ENCODE assay signal across 8 cellular contexts in genomic region chr12:26113853-26114719, GRCh38. TPM values are rescaled to one million over a fixed set of nuclear protein-coding genes. Genes with fewer than 3 reads are reported as not detected.
DNase-seq lines count a peak whose midpoint lies in the region; ATAC-seq, FAIRE-seq and TF ChIP-seq lines count a peak whose summit lies in the region.

No MANE protein-coding gene starts in this region.

- H3K27me3 ChIP-seq in BE2C = peaks cover 4% of the 10 kb centered on the region
- no peaks in the 10 kb centered on the region for H3K27me3 ChIP-seq in endothelial cell of umbilical vein (ENCODE audit: control insufficient read depth in 2 of 2, insufficient read depth in 2 of 2, low read length in 2 of 2)

- H3K4me3 ChIP-seq in BE2C (ENCODE audit: low read depth, low read length) = peak overlapping the region; percentile 59
- peak overlapping the region; percentile 44 to 61 (median 53) for H3K4me3 ChIP-seq in endothelial cell of umbilical vein (replicated peaks in 1 of 3; ENCODE audit: insufficient read depth in 1 of 3, low read depth in 1 of 3, low read length in 3 of 3)

- H3K4me3 Mint-ChIP-seq in mesothelial cell of epicardium = peak overlapping the region; percentile 67

- no peaks in the 10 kb centered on the region for H3K9me3 Mint-ChIP-seq in mesothelial cell of epicardium

- peak overlapping the region; percentile 81 for H3K9ac ChIP-seq in endothelial cell of umbilical vein (replicated peaks; ENCODE audit: extremely low read depth, insufficient read depth, low read length)

- no peaks in the 10 kb centered on the region for H3K36me3 Mint-ChIP-seq in mesothelial cell of epicardium

- no peaks in the 10 kb centered on the region for H3K9me3 ChIP-seq in BE2C
- H3K9me3 ChIP-seq in endothelial cell of umbilical vein (replicated peaks; ENCODE audit: control insufficient read depth, insufficient read depth, low read length) = no peaks in the 10 kb centered on the region

- peak; percentile 16; the same call in 1 of the 2 replicates for TF ChIP-seq CTCF in BE2C (IDR thresholded peaks at IDR 0.05; ENCODE audit: low read depth, low read length)
- peak; percentile 27 to 28 for TF ChIP-seq CTCF in endothelial cell of umbilical vein (IDR thresholded peaks at IDR 0.05; ENCODE audit: extremely low read depth in 1 of 2, insufficient read depth in 1 of 2, low read depth in 1 of 2, low read length in 2 of 2)
- TF ChIP-seq CTCF in mesothelial cell of epicardium (IDR thresholded peaks at IDR 0.05; ENCODE audit: unreplicated experiment) = peak; percentile 21

- dilution Hi-C loops in endothelial cell of umbilical vein (cut with MboI; ENCODE audit: extremely low pct_ligation_motif_present, low sequenced_read_pairs) = no loop called here

- ATAC-seq in GM18909 (IDR thresholded peaks at IDR 0.05; ENCODE audit: poor library complexity, unreplicated experiment) (peak; percentile 68), HG03159 (IDR thresholded peaks at IDR 0.05; ENCODE audit: unreplicated experiment) (peak; percentile 70)

- peak overlapping the region; percentile 77 for H2AFZ ChIP-seq in endothelial cell of umbilical vein (ENCODE audit: low read depth, low read length)

- no peak for FAIRE-seq in endothelial cell of umbilical vein (lab: Jason Lieb, UNC)

- H3K27ac Mint-ChIP-seq in mesothelial cell of epicardium = peak overlapping the region; percentile 94

- H3K27me3 Mint-ChIP-seq in mesothelial cell of epicardium (ENCODE audit: low read depth) = no peaks in the 10 kb centered on the region

- H3K36me3 ChIP-seq in BE2C = no peaks in the 10 kb centered on the region
- H3K36me3 ChIP-seq in endothelial cell of umbilical vein (ENCODE audit: control insufficient read depth in 2 of 2, extremely low read depth in 1 of 2, insufficient read depth in 2 of 2, low read length in 2 of 2) = no peaks in the 10 kb centered on the region

- no peak for TF ChIP-seq POLR2A in endothelial cell of umbilical vein (IDR thresholded peaks at IDR 0.05; ENCODE audit: low read depth, low read length)

- H3K4me1 Mint-ChIP-seq in mesothelial cell of epicardium = peaks cover 55% of the 10 kb centered on the region

- no peaks in the 10 kb centered on the region for H3K79me2 ChIP-seq in endothelial cell of umbilical vein (ENCODE audit: control insufficient read depth, insufficient read depth, low read length)

- POLR2A ChIA-PET in endothelial cell of umbilical vein (lab: Charles Lee) = interaction anchor here (1.4 kb wide), 1 partner anchor 9 kb away, joined by 6 read pairs; no protein-coding TSS in a partner anchor

- peak overlapping the region; percentile 82 for H3K4me2 ChIP-seq in endothelial cell of umbilical vein (ENCODE audit: insufficient read depth, low read length)

- BruUV-seq in endothelial cell of umbilical vein (replicated peaks; lab: Mats Ljungman, UMichigan) = TSS peak; percentile 69

- H3K4me1 ChIP-seq in BE2C = peaks cover 3% of the 10 kb centered on the region; the same call in 1 of the 2 replicates
- peaks cover 13% of the 10 kb centered on the region for H3K4me1 ChIP-seq in endothelial cell of umbilical vein (ENCODE audit: control insufficient read depth, extremely low read depth, insufficient read depth, low read length)

- no peaks in the 10 kb centered on the region for H4K20me1 ChIP-seq in endothelial cell of umbilical vein (replicated peaks; ENCODE audit: control insufficient read depth, extremely low read depth, insufficient read depth, low read length)

- intact Hi-C loops in endothelial cell of umbilical vein (cut with micrococcal nuclease) = loop anchor here (2.0 kb wide), 1 partner anchor 535 kb away; no protein-coding TSS in a partner anchor

- peak overlapping the region; percentile 65 for H3K27ac ChIP-seq in endothelial cell of umbilical vein (ENCODE audit: insufficient read depth, low read depth, low read length)

- H3K9me1 ChIP-seq in endothelial cell of umbilical vein (replicated peaks; ENCODE audit: control insufficient read depth, extremely low read depth, insufficient read depth, low read length) = no peaks in the 10 kb centered on the region

- CTCF ChIA-PET in endothelial cell of umbilical vein (lab: Charles Lee) = interaction anchor here (0.7 to 2.5 kb wide), 6 partner anchors 9 to 588 kb away, joined by 3 to 7 read pairs (median 4); no protein-coding TSS in a partner anchor

- peak; percentile 86 for DNase-seq in BE2C
- DNase-seq in NCI-H82 (lab: John Stamatoyannopoulos, UW) = peak; percentile 91
- DNase-seq in activated CD8-positive, alpha-beta memory T cell treated with anti-CD3 and anti-CD28 coated beads, Interleukin-2, amount 50 U/mL, for 48 hours = peak; percentile 84
- DNase-seq in endothelial cell of umbilical vein (ENCODE audit: low read depth, low spot score) = peak; percentile 95
- DNase-seq in mesothelial cell of epicardium (ENCODE audit: low spot score in 2 of 2, unreplicated experiment in 2 of 2) = peak; percentile 77 to 80
- DNase-seq in stimulated activated CD8-positive, alpha-beta memory T cell treated with anti-CD3 and anti-CD28 coated beads, Interleukin-15, amount 100 ng/mL, for 24 hours (ENCODE audit: low read depth) = peak; percentile 53

TF ChIP-seq in endothelial cell of umbilical vein, 7 proteins besides CTCF, POLR2A, EP300 and RAD21:
- TF ChIP-seq EZH2 (IDR thresholded peaks at IDR 0.05; ENCODE audit: borderline replicate concordance, low read depth, low read length, severe bottlenecking) (no peak), POLR2AphosphoS5 (IDR thresholded peaks at IDR 0.05; ENCODE audit: insufficient read depth, low read depth, low read length) (no peak), GATA2 (IDR thresholded peaks at IDR 0.05; ENCODE audit: insufficient read depth, insufficient read length, low read depth, low read length) (no peak), JUN (IDR thresholded peaks at IDR 0.05; ENCODE audit: borderline replicate concordance, insufficient read depth, insufficient read length, low read depth) (no peak), MAX (IDR thresholded peaks at IDR 0.05; ENCODE audit: insufficient read depth, insufficient read length) (peak; percentile 95), FOS (IDR thresholded peaks at IDR 0.05; ENCODE audit: borderline replicate concordance, insufficient read depth, low read length) (no peak), MYC (IDR thresholded peaks at IDR 0.05; ENCODE audit: low read depth, low read length) (peak; percentile 53)

RNA-seq across cellular contexts. Expression of gene BHLHE41, which starts 10.8 kb away (rescaled TPM):
- 0.45 TPM for polyA plus RNA-seq in BE2C (2012; ENCODE audit: insufficient read depth, insufficient read length, low read depth)
- total RNA-seq in endothelial cell of umbilical vein = 0.07 and 0.24 TPM in 2 replicates
- polyA plus RNA-seq in endothelial cell of umbilical vein = 0.03 and 0.12 TPM in 2 replicates
- 0.04 and 0.06 TPM in 2 replicates for polyA plus RNA-seq in endothelial cell of umbilical vein (2011; cell fraction: cytosol; rRNA removed)
- 0.04 TPM in 1 of 2 replicates, not detected in the other for polyA plus RNA-seq in endothelial cell of umbilical vein (2011; cell fraction: nucleus; rRNA removed)
- polyA plus RNA-seq in endothelial cell of umbilical vein (2012) = 0.59 and 0.85 TPM in 2 replicates
- polyA minus RNA-seq in endothelial cell of umbilical vein = not detected in 2 replicates
- polyA minus RNA-seq in endothelial cell of umbilical vein (2011; cell fraction: cytosol; rRNA and poly(A)+ RNA removed) = not detected
- polyA minus RNA-seq in endothelial cell of umbilical vein (2011; cell fraction: nucleus; rRNA and poly(A)+ RNA removed) = not detected in 2 replicates
- 5.7 to 9.6 TPM (median 9.2 TPM) in 3 replicates for total RNA-seq in mesothelial cell of epicardium

Comparison
In these comparisons a context has a peak if more than half of its experiments do, and no peak if none do; other contexts are left out.
1. Peak in every context shown above with its lines: DNase-seq, ATAC-seq, H3K4me3 ChIP-seq and H3K27ac ChIP-seq.